16 cellular contexts compared by ENCODE assay signal in the genomic region with DNA sequence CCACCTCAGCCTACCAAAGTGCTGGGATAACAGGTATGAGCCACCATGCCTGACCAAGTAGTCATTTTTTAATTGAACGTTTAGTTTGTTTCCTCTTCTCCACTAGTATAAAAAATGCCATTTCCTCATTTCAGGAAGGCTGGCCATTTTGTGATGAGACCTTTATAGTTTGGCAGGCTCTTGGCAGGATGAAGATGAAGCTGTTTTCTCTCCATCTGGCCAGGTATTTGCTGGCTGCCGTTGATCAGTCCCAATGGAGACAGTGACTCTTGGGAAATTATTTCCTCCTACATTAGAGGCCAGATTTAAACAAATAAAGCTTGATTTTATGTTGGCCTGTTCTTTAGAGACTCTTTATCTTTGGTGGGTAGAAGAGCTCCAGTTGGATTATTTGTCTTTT.
"Had no signal": no experiment of that assay in that cellular context is flagged by ENCODE, and none has a peak within 500 bp of the region (broad histone marks: within the 10 kb centered on the region; RNA-seq: fewer than 3 reads in every experiment).

No MANE protein-coding gene starts in this region.

- H3K27ac Mint-ChIP-seq: activated naive CD4-positive, alpha-beta T cell treated with anti-CD3 and anti-CD28 coated beads for 36 hours; progenitor cell of endocrine pancreas had no signal

- H3K4me1 ChIP-seq: esophagus squamous epithelium, testis had no signal

- H3K4me3 Mint-ChIP-seq: activated naive CD4-positive, alpha-beta T cell treated with anti-CD3 and anti-CD28 coated beads for 36 hours had no signal

- DNase-seq: activated CD4-positive, CD25-positive, alpha-beta regulatory T cell; activated naive CD4-positive, alpha-beta T cell treated with anti-CD3 and anti-CD28 coated beads for 36 hours; adrenal gland; dermis blood vessel endothelial cell; esophagus squamous epithelium; foreskin keratinocyte; left colon; naive thymus-derived CD4-positive, alpha-beta T cell; nucleus accumbens; right cardiac atrium; stimulated activated CD4-positive, alpha-beta T cell treated with anti-CD3 and anti-CD28 coated beads, Interleukin-1b, Interleukin-23, amount 100 ng/mL, for 48 hours; stimulated activated naive CD4-positive, alpha-beta T cell; T-helper 2 cell; testis had no signal

- H3K4me3 ChIP-seq: adrenal gland, esophagus squamous epithelium, SK-N-MC, testis had no signal

- H3K9me3 ChIP-seq: adrenal gland, esophagus squamous epithelium, testis had no signal

- H3K36me3 ChIP-seq: adrenal gland, esophagus squamous epithelium had no signal

- ATAC-seq: foreskin keratinocyte; left colon; naive thymus-derived CD4-positive, alpha-beta T cell; right cardiac atrium had no signal

- H3K9me3 Mint-ChIP-seq: activated naive CD4-positive, alpha-beta T cell treated with anti-CD3 and anti-CD28 coated beads for 36 hours had no signal

- H3K27me3 Mint-ChIP-seq: naive thymus-derived CD4-positive, alpha-beta T cell; progenitor cell of endocrine pancreas had no signal

- H3K27ac ChIP-seq: esophagus squamous epithelium, foreskin keratinocyte, SK-N-MC had no signal

- H3K27me3 ChIP-seq: adrenal gland, esophagus squamous epithelium, foreskin keratinocyte, testis had no signal
